1 cellular context compared by ENCODE assay signal in genomic region chr15:45550436-45550835, GRCh38.
TF ChIP-seq lines count a peak whose summit lies in the region.

No MANE protein-coding gene starts in this region.

TF ChIP-seq in SK-N-SH treated with all-trans-retinoic acid at 6 μM for 48 hours, 23 proteins besides CTCF, POLR2A, EP300 and RAD21:
- TF ChIP-seq PATZ1 (CRISPR knock-in tag; IDR thresholded peaks at IDR 0.05; ENCODE audit: borderline replicate concordance), result no peak
- no peak for TF ChIP-seq TCF4 (CRISPR knock-in tag; IDR thresholded peaks at IDR 0.05; ENCODE audit: borderline replicate concordance)
- TF ChIP-seq OSR1 (CRISPR knock-in tag; IDR thresholded peaks at IDR 0.05), result no peak
- no peak for TF ChIP-seq ZNF8 (CRISPR knock-in tag; IDR thresholded peaks at IDR 0.05)
- TF ChIP-seq TOX (CRISPR knock-in tag; IDR thresholded peaks at IDR 0.05; ENCODE audit: borderline replicate concordance), result no peak
- no peak for TF ChIP-seq ZFP30 (CRISPR knock-in tag; IDR thresholded peaks at IDR 0.05)
- TF ChIP-seq, protein P1, sequence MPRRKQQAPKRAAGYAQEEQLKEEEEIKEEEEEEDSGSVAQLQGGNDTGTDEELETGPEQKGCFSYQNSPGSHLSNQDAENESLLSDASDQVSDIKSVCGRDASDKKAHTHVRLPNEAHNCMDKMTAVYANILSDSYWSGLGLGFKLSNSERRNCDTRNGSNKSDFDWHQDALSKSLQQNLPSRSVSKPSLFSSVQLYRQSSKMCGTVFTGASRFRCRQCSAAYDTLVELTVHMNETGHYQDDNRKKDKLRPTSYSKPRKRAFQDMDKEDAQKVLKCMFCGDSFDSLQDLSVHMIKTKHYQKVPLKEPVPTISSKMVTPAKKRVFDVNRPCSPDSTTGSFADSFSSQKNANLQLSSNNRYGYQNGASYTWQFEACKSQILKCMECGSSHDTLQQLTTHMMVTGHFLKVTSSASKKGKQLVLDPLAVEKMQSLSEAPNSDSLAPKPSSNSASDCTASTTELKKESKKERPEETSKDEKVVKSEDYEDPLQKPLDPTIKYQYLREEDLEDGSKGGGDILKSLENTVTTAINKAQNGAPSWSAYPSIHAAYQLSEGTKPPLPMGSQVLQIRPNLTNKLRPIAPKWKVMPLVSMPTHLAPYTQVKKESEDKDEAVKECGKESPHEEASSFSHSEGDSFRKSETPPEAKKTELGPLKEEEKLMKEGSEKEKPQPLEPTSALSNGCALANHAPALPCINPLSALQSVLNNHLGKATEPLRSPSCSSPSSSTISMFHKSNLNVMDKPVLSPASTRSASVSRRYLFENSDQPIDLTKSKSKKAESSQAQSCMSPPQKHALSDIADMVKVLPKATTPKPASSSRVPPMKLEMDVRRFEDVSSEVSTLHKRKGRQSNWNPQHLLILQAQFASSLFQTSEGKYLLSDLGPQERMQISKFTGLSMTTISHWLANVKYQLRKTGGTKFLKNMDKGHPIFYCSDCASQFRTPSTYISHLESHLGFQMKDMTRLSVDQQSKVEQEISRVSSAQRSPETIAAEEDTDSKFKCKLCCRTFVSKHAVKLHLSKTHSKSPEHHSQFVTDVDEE (CRISPR knock-in tag; IDR thresholded peaks at IDR 0.05), result no peak
TF ChIP-seq in SK-N-SH treated with all-trans-retinoic acid at 6 μM for 48 hours: peak in this region for 0.
